ENCODE assay signal across 2 cellular contexts in the genomic region with DNA sequence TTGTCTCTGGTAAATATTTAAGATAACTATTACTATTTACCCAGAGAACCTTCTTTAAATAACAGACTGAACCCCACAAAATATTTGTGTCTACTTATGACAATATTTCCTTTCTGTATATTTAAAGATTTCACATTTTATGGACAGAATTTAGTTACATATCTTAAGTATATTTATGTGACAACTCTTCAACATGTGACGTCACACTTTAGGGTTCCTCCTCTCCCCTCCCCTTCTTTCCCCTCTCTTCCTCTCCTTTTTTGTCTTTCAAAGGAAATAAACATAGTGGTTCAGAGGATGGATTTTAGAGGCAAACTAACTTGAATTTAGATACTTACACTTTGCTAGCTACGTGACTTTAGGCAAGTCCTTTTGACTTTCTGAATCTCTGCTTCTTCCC.
TF ChIP-seq lines count a peak whose summit lies in the region.

No MANE protein-coding gene starts in this region.

TF ChIP-seq in SK-N-SH, 30 proteins besides CTCF, POLR2A, EP300 and RAD21 (continued from another document):
- TF ChIP-seq, protein P1, sequence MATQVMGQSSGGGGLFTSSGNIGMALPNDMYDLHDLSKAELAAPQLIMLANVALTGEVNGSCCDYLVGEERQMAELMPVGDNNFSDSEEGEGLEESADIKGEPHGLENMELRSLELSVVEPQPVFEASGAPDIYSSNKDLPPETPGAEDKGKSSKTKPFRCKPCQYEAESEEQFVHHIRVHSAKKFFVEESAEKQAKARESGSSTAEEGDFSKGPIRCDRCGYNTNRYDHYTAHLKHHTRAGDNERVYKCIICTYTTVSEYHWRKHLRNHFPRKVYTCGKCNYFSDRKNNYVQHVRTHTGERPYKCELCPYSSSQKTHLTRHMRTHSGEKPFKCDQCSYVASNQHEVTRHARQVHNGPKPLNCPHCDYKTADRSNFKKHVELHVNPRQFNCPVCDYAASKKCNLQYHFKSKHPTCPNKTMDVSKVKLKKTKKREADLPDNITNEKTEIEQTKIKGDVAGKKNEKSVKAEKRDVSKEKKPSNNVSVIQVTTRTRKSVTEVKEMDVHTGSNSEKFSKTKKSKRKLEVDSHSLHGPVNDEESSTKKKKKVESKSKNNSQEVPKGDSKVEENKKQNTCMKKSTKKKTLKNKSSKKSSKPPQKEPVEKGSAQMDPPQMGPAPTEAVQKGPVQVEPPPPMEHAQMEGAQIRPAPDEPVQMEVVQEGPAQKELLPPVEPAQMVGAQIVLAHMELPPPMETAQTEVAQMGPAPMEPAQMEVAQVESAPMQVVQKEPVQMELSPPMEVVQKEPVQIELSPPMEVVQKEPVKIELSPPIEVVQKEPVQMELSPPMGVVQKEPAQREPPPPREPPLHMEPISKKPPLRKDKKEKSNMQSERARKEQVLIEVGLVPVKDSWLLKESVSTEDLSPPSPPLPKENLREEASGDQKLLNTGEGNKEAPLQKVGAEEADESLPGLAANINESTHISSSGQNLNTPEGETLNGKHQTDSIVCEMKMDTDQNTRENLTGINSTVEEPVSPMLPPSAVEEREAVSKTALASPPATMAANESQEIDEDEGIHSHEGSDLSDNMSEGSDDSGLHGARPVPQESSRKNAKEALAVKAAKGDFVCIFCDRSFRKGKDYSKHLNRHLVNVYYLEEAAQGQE (IDR thresholded peaks at IDR 0.05; ENCODE audit: low read depth, low read length), result no peak
- TF ChIP-seq TEAD4 (IDR thresholded peaks at IDR 0.05; ENCODE audit: borderline replicate concordance, insufficient read depth) (no peak), RXRA (IDR thresholded peaks at IDR 0.05; ENCODE audit: borderline replicate concordance, low read depth) (no peak), YY1 (IDR thresholded peaks at IDR 0.05; ENCODE audit: low read depth) (no peak), TAF1 (IDR thresholded peaks at IDR 0.05; ENCODE audit: borderline replicate concordance, low read depth, low read length) (no peak), FOXJ3 (CRISPR knock-in tag; IDR thresholded peaks at IDR 0.05) (no peak), SIN3A (IDR thresholded peaks at IDR 0.05; ENCODE audit: borderline replicate concordance, low read depth, low read length) (no peak), MEF2A (IDR thresholded peaks at IDR 0.05; ENCODE audit: borderline replicate concordance, low read depth) (no peak), EZH2phosphoT487 (IDR thresholded peaks at IDR 0.05; ENCODE audit: borderline replicate concordance, low read depth) (no peak), MXI1 (IDR thresholded peaks at IDR 0.05; ENCODE audit: low read depth, low read length) (no peak), JUND (IDR thresholded peaks at IDR 0.05) (no peak), RFX5 (IDR thresholded peaks at IDR 0.05; ENCODE audit: low read length) (no peak), POLR2AphosphoS5 (IDR thresholded peaks at IDR 0.05; ENCODE audit: low read depth, low read length) (no peak), MAX (IDR thresholded peaks at IDR 0.05; ENCODE audit: low read depth) (no peak)
- TF ChIP-seq, protein P2, sequence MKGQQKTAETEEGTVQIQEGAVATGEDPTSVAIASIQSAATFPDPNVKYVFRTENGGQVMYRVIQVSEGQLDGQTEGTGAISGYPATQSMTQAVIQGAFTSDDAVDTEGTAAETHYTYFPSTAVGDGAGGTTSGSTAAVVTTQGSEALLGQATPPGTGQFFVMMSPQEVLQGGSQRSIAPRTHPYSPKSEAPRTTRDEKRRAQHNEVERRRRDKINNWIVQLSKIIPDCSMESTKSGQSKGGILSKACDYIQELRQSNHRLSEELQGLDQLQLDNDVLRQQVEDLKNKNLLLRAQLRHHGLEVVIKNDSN (IDR thresholded peaks at IDR 0.05; ENCODE audit: borderline replicate concordance, low read depth), result no peak
- TF ChIP-seq, protein P3, sequence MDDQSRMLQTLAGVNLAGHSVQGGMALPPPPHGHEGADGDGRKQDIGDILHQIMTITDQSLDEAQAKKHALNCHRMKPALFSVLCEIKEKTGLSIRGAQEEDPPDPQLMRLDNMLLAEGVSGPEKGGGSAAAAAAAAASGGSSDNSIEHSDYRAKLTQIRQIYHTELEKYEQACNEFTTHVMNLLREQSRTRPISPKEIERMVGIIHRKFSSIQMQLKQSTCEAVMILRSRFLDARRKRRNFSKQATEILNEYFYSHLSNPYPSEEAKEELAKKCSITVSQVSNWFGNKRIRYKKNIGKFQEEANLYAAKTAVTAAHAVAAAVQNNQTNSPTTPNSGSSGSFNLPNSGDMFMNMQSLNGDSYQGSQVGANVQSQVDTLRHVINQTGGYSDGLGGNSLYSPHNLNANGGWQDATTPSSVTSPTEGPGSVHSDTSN (IDR thresholded peaks at IDR 0.05), result no peak

TF ChIP-seq in SK-N-SH treated with all-trans-retinoic acid at 6 μM for 48 hours, 23 proteins besides CTCF, POLR2A, EP300 and RAD21 (continued from another document):
- TF ChIP-seq TSHZ2 (CRISPR knock-in tag; IDR thresholded peaks at IDR 0.05) (no peak), GLIS3 (CRISPR knock-in tag; IDR thresholded peaks at IDR 0.05) (no peak), OSR1 (CRISPR knock-in tag; IDR thresholded peaks at IDR 0.05) (no peak), BACH2 (CRISPR knock-in tag; IDR thresholded peaks at IDR 0.05; ENCODE audit: borderline replicate concordance) (no peak), ZFP3 (CRISPR knock-in tag; IDR thresholded peaks at IDR 0.05) (no peak), POU6F1 (CRISPR knock-in tag; IDR thresholded peaks at IDR 0.05; ENCODE audit: borderline replicate concordance, low read depth) (no peak), CSDC2 (CRISPR knock-in tag; IDR thresholded peaks at IDR 0.05) (no peak), ZFP30 (CRISPR knock-in tag; IDR thresholded peaks at IDR 0.05) (no peak), ZNF8 (CRISPR knock-in tag; IDR thresholded peaks at IDR 0.05) (no peak)
